19 cellular contexts compared by ENCODE assay signal in genomic region chr1:116428600-116428999, GRCh38. TPM values are rescaled to one million over a fixed set of nuclear protein-coding genes. Genes with fewer than 3 reads are reported as not detected.
DNase-seq lines count a peak whose midpoint lies in the region; ATAC-seq, FAIRE-seq and TF ChIP-seq lines count a peak whose summit lies in the region.
"Had no signal": no experiment of that assay in that cellular context is flagged by ENCODE, and none has a peak within 500 bp of the region (broad histone marks: within the 10 kb centered on the region; RNA-seq: fewer than 3 reads in every experiment).

No MANE protein-coding gene starts in this region.

- H3K36me3 ChIP-seq in HepG2 (replicated peaks in 1 of 2; ENCODE audit: control insufficient read depth in 1 of 2, insufficient read depth in 2 of 2, low read length in 2 of 2) (no peaks in the 10 kb centered on the region), right lobe of liver (no peaks in the 10 kb centered on the region), K562 (ENCODE audit: control insufficient read depth, insufficient read depth, low read length) (no peaks in the 10 kb centered on the region), neural cell (ENCODE audit: insufficient read depth, low read length) (no peaks in the 10 kb centered on the region)
- H3K36me3 ChIP-seq: BE2C had no signal

- POLR2A ChIA-PET in HepG2 (lab: Yijun Ruan, JAX) = interaction anchor here (0.9 to 4.5 kb wide), 3 partner anchors 11 to 47 kb away, joined by 3 to 37 read pairs (median 9); no protein-coding TSS in a partner anchor
- POLR2A ChIA-PET in K562 (lab: Yijun Ruan, JAX) = interaction anchor here (0.6 to 2.6 kb wide), 6 partner anchors 9 to 189 kb away, joined by 3 to 13 read pairs (median 4); no protein-coding TSS in a partner anchor

- H2AFZ ChIP-seq in HepG2 (ENCODE audit: low read length) (peak overlapping the region; percentile 32), K562 (ENCODE audit: low read depth, low read length) (peak overlapping the region; percentile 63), neural cell (ENCODE audit: low read depth, low read length) (no peak overlapping the region)

- WGBS in HepG2 (ENCODE audit: low lambda C conversion rate) = 38% methylated on average over 7 of the region's 7 CpGs
- WGBS in right lobe of liver (ENCODE audit: insufficient coverage, low coverage, low lambda C conversion rate, missing lambda C conversion rate) = 78% methylated on average over 7 of the region's 7 CpGs
- 47% methylated on average over 7 of the region's 7 CpGs for WGBS in K562 (ENCODE audit: insufficient coverage, low coverage, missing lambda C conversion rate)

- H3K9me3 ChIP-seq in HepG2 (ENCODE audit: low read length) = no peaks in the 10 kb centered on the region
- H3K9me3 ChIP-seq in right lobe of liver = no peaks in the 10 kb centered on the region
- H3K9me3 ChIP-seq in K562 (replicated peaks; ENCODE audit: control insufficient read depth, insufficient read depth, low read depth, low read length) = no peaks in the 10 kb centered on the region
- H3K9me3 ChIP-seq in neural cell (ENCODE audit: low read length) = no peaks in the 10 kb centered on the region
- H3K9me3 ChIP-seq: BE2C had no signal

- H3K79me2 ChIP-seq in HepG2 (ENCODE audit: insufficient read depth, low read length) (no peaks in the 10 kb centered on the region), K562 (ENCODE audit: control insufficient read depth, insufficient read depth, low read length) (no peaks in the 10 kb centered on the region), neural cell (replicated peaks; ENCODE audit: insufficient read depth, low read length) (no peaks in the 10 kb centered on the region)

- no TSS peak for BruUV-seq in HepG2 (replicated peaks; lab: Mats Ljungman, UMichigan)
- BruUV-seq in K562 (replicated peaks; lab: Mats Ljungman, UMichigan) = no TSS peak

- ATAC-seq in HepG2 = peak; percentile 59
- ATAC-seq in right lobe of liver = no peak
- 0 out of 3 replicates have a peak, but pooled peaks have one; percentile 30 for ATAC-seq in K562
- no peak for ATAC-seq in HG02642 (IDR thresholded peaks at IDR 0.05; ENCODE audit: poor library complexity, unreplicated experiment)
- no peak for ATAC-seq in GM18868 (IDR thresholded peaks at IDR 0.05; ENCODE audit: unreplicated experiment)

- H3K9ac ChIP-seq in HepG2 (ENCODE audit: insufficient read depth, low read depth, low read length) (no peak overlapping the region), K562 (ENCODE audit: insufficient read depth in 1 of 2, low read depth in 2 of 2, low read length in 2 of 2) (no peak overlapping the region), neural cell (ENCODE audit: low read length) (no peak overlapping the region)

- H3K27ac ChIP-seq in HepG2 (ENCODE audit: extremely low read length, insufficient read depth, low read length) = no peak overlapping the region
- no peak overlapping the region for H3K27ac ChIP-seq in right lobe of liver
- no peak overlapping the region for H3K27ac ChIP-seq in K562 (ENCODE audit: extremely low read depth, low read depth, low read length)
- peak overlapping the region; percentile 50 for H3K27ac ChIP-seq in neural cell (ENCODE audit: low read length)

- TF ChIP-seq RAD21 in HepG2 (CRISPR knock-in tag; IDR thresholded peaks at IDR 0.05) = no peak
- TF ChIP-seq RAD21 in K562 (CRISPR knock-in tag; conservative IDR thresholded peaks at IDR 0.05 in 1 of 2, IDR thresholded peaks at IDR 0.05 in 1 of 2) = no peak
- no peak for TF ChIP-seq RAD21 in neural cell (conservative IDR thresholded peaks at IDR 0.05)

- CTCF ChIA-PET in HepG2 (lab: Yijun Ruan, JAX; ENCODE audit: low intra/inter-chr PET ratio, low total read pairs) (no interaction called here), K562 (lab: Yijun Ruan, JAX; ENCODE audit: low intra/inter-chr PET ratio) (no interaction called here)

- no peaks in the 10 kb centered on the region for H3K9me1 ChIP-seq in K562 (ENCODE audit: control insufficient read depth, insufficient read depth, low read length)

- H3K4me1 ChIP-seq in HepG2 (ENCODE audit: insufficient read depth, low read length) (peaks cover 43% of the 10 kb centered on the region), right lobe of liver (peaks cover 0 to 2% (median 0%) of the 10 kb centered on the region in 4 donors), K562 (replicated peaks in 1 of 2; ENCODE audit: control insufficient read depth in 2 of 2, insufficient read depth in 2 of 2, low read length in 2 of 2) (peaks cover 16 to 27% of the 10 kb centered on the region in 2 experiments; a peak in 4 of 5 replicates)

- H4K20me1 ChIP-seq in HepG2 (ENCODE audit: insufficient read depth, low read length) (no peaks in the 10 kb centered on the region), K562 (replicated peaks; ENCODE audit: control insufficient read depth, insufficient read depth, low read length) (no peaks in the 10 kb centered on the region), neural cell (ENCODE audit: insufficient read depth) (no peaks in the 10 kb centered on the region)

- no peaks in the 10 kb centered on the region for H3F3A ChIP-seq in neural cell (ENCODE audit: insufficient read depth, low read length, poor library complexity, severe bottlenecking)

- no peak overlapping the region for H3K4me3 ChIP-seq in HepG2 (replicated peaks in 1 of 3; ENCODE audit: insufficient read depth in 1 of 3, low read depth in 2 of 3, low read length in 3 of 3)
- no peak overlapping the region for H3K4me3 ChIP-seq in right lobe of liver
- H3K4me3 ChIP-seq in K562 = no peak overlapping the region
- no peak overlapping the region for H3K4me3 ChIP-seq in neural cell (ENCODE audit: low read length)

- no peak for FAIRE-seq in HepG2 (lab: Jason Lieb, UNC)
- FAIRE-seq in K562 (lab: Jason Lieb, UNC) = no peak
- FAIRE-seq: A204.1, G401.6, GM12891, H1 had no signal

- in situ Hi-C loops in HepG2 (cut with HindIII; ENCODE audit: extremely low pct_ligation_motif_present, low pct_unique_long_range_greater_than_20kb) (no loop called here), K562 (cut with MboI) (no loop called here)

- no peak for TF ChIP-seq EP300 in HepG2 (IDR thresholded peaks at IDR 0.05; ENCODE audit: low read depth in 2 of 2, low read length in 2 of 2)
- TF ChIP-seq EP300 in HepG2 (CRISPR knock-in tag; IDR thresholded peaks at IDR 0.05; ENCODE audit: borderline replicate concordance) = no peak
- TF ChIP-seq EP300 in K562 (IDR thresholded peaks at IDR 0.05; ENCODE audit: low read length) = no peak
- no peak for TF ChIP-seq EP300 in neural cell (conservative IDR thresholded peaks at IDR 0.05; ENCODE audit: poor library complexity, severe bottlenecking)

- TF ChIP-seq CTCF in HepG2 (CRISPR knock-in tag; IDR thresholded peaks at IDR 0.05) (no peak), right lobe of liver (IDR thresholded peaks at IDR 0.05) (no peak), K562 (IDR thresholded peaks at IDR 0.05 in 2 of 3, conservative IDR thresholded peaks at IDR 0.05 in 1 of 3; ENCODE audit: insufficient read depth in 2 of 3, low read depth in 1 of 3, low read length in 3 of 3) (no peak), neural cell (IDR thresholded peaks at IDR 0.05; ENCODE audit: poor library complexity, severe bottlenecking) (peak; percentile 33)

- TF ChIP-seq POLR2A in HepG2 (IDR thresholded peaks at IDR 0.05; ENCODE audit: insufficient read depth in 1 of 2, low read depth in 2 of 2, low read length in 2 of 2) (no peak), right lobe of liver (IDR thresholded peaks at IDR 0.05) (no peak), K562 (conservative IDR thresholded peaks at IDR 0.05) (no peak)

- H3K4me2 ChIP-seq in HepG2 (ENCODE audit: low read depth, low read length) = no peak overlapping the region
- H3K4me2 ChIP-seq in K562 (ENCODE audit: insufficient read depth, low read length) = no peak overlapping the region
- H3K4me2 ChIP-seq in neural cell (ENCODE audit: low read length) = no peak overlapping the region

- H3K9me2 ChIP-seq in neural cell (ENCODE audit: insufficient read depth, low read length) = no peaks in the 10 kb centered on the region

- no peaks in the 10 kb centered on the region for H3K27me3 ChIP-seq in HepG2 (ENCODE audit: control insufficient read depth in 1 of 2, insufficient read depth in 2 of 2, low read length in 2 of 2)
- H3K27me3 ChIP-seq in right lobe of liver = no peaks in the 10 kb centered on the region
- no peaks in the 10 kb centered on the region; a peak in 1 of 5 replicates for H3K27me3 ChIP-seq in K562 (ENCODE audit: control insufficient read depth in 2 of 2, insufficient read depth in 2 of 2, low read length in 2 of 2)
- H3K27me3 ChIP-seq in neural cell (ENCODE audit: insufficient read depth, low read depth, low read length) = no peaks in the 10 kb centered on the region
- H3K27me3 ChIP-seq: BE2C had no signal

- intact Hi-C loops in HepG2 (cut with micrococcal nuclease; ENCODE audit: unreplicated experiment) = no loop called here
- intact Hi-C loops in right lobe of liver (cut with DNase I) = no loop called here
- intact Hi-C loops in K562 (cut with micrococcal nuclease) = no loop called here

- DNase-seq in HepG2 (ENCODE audit: low spot score) (no peak), right lobe of liver (no peak), K562 (ENCODE audit: extremely low read depth in 1 of 4, low spot score in 3 of 4) (no peak)
- DNase-seq: ACHN; BE2C; C1 segment of cervical spinal cord; CD4-positive, CD25-positive, alpha-beta regulatory T cell; CD8-positive, alpha-beta memory T cell; COR-L47; DMS 273 treated with DMSO at 0.1 percent for 48 hours; DMS53; H9 had no signal

RNA-seq across cellular contexts. Expression of gene ATP1A1, which starts 55.6 kb away (rescaled TPM):
- total RNA-seq in HepG2 (2016; rRNA removed; fragmentation: Illumina TruSeq; extraction: Trizol) = 210 and 280 TPM in 2 replicates
- 60.3 and 83.4 TPM in 2 replicates for total RNA-seq in HepG2 (2016; cell fraction: cytosol; rRNA removed; fragmentation: Illumina TruSeq; extraction: Trizol; ENCODE audit: low read depth)
- total RNA-seq in HepG2 (2016; cell fraction: insoluble cytoplasmic fraction; rRNA removed; fragmentation: Illumina TruSeq; extraction: Trizol) = 183 and 291 TPM in 2 replicates
- 133 and 176 TPM in 2 replicates for total RNA-seq in HepG2 (2016; cell fraction: membrane; rRNA removed; fragmentation: Illumina TruSeq; extraction: Trizol)
- 383 and 432 TPM in 2 replicates for total RNA-seq in HepG2 (2016; cell fraction: nucleus; rRNA removed; fragmentation: Illumina TruSeq; extraction: Trizol)
- polyA plus RNA-seq in HepG2 (2011; rRNA removed) = 627 and 705 TPM in 2 replicates
- polyA plus RNA-seq in HepG2 (2011; cell fraction: cytosol; rRNA removed) = 735 and 774 TPM in 2 replicates
- 313 and 327 TPM in 2 replicates for polyA plus RNA-seq in HepG2 (2011; cell fraction: nucleus; rRNA removed)
- 467 and 657 TPM in 2 replicates for polyA plus RNA-seq in HepG2 (2012)
- 69.6 and 84.9 TPM in 2 replicates for polyA plus RNA-seq in HepG2 (2016; cell fraction: cytosol; fragmentation: Illumina TruSeq; extraction: Trizol; ENCODE audit: low read depth)
- 219 and 228 TPM in 2 replicates for polyA plus RNA-seq in HepG2 (2016; cell fraction: insoluble cytoplasmic fraction; fragmentation: Illumina TruSeq; extraction: Trizol; ENCODE audit: low read depth)
- 106 and 149 TPM in 2 replicates for polyA plus RNA-seq in HepG2 (2016; cell fraction: membrane; fragmentation: Illumina TruSeq; extraction: Trizol; ENCODE audit: low read depth)
- polyA plus RNA-seq in HepG2 (2016; cell fraction: nucleus; fragmentation: Illumina TruSeq; extraction: Trizol; ENCODE audit: insufficient read depth, low read depth) = 515 and 526 TPM in 2 replicates
- 367 and 928 TPM in 2 replicates for polyA minus RNA-seq in HepG2 (2011; rRNA and poly(A)+ RNA removed; ENCODE audit: low replicate concordance)
- 438 and 487 TPM in 2 replicates for polyA minus RNA-seq in HepG2 (2011; cell fraction: cytosol; rRNA and poly(A)+ RNA removed)
- 356 and 442 TPM in 2 replicates for polyA minus RNA-seq in HepG2 (2011; cell fraction: nucleus; rRNA and poly(A)+ RNA removed)
- total RNA-seq in right lobe of liver = 100 to 1,000 TPM in 5 of 6 experiments, 10 to 100 TPM in 1; 83.6 to 153 (median 121) TPM
- total RNA-seq in K562 (2011; cell fraction: chromatin; rRNA removed; ENCODE audit: low replicate concordance) = 725 and 867 TPM in 2 replicates
- total RNA-seq in K562 (2011; cell fraction: nucleolus; rRNA removed) = 1,035 and 1,106 TPM in 2 replicates
- 881 and 968 TPM in 2 replicates for total RNA-seq in K562 (2011; cell fraction: nucleoplasm; rRNA removed)
- total RNA-seq in K562 (2014; rRNA removed) = 234 and 262 TPM in 2 replicates
- total RNA-seq in K562 (2014; rRNA removed; fragmentation: Illumina TruSeq; extraction: Trizol) = 109 and 122 TPM in 2 replicates
- 99.3 and 103 TPM in 2 replicates for total RNA-seq in K562 (2015; rRNA removed; fragmentation: Illumina TruSeq; extraction: Trizol)
- 319 and 354 TPM in 2 replicates for total RNA-seq in K562 (2021)
- polyA plus RNA-seq in K562 (2011; rRNA removed) = 358 and 513 TPM in 2 replicates
- 378 and 399 TPM in 2 replicates for polyA plus RNA-seq in K562 (2011; cell fraction: cytosol; rRNA removed)
- polyA plus RNA-seq in K562 (2011; cell fraction: nucleus; rRNA removed) = 255 and 257 TPM in 2 replicates
- 185 and 295 TPM in 2 replicates for polyA plus RNA-seq in K562 (2012)
- 358 and 388 TPM in 2 replicates for polyA plus RNA-seq in K562 (2014; fragmentation: Illumina TruSeq; extraction: Trizol)
- 100 to 1,000 TPM; 113 to 135 TPM for polyA plus RNA-seq in K562 (2014; fragmentation: Nextera tagmentation; extraction: Ambion mirVana)
- polyA plus RNA-seq in K562 (2014; rRNA removed) = 261 and 293 TPM in 2 replicates
- 616 and 874 TPM in 2 replicates for polyA minus RNA-seq in K562 (2011; rRNA and poly(A)+ RNA removed)
- polyA minus RNA-seq in K562 (2011; cell fraction: cytosol; rRNA and poly(A)+ RNA removed) = 258 and 300 TPM in 2 replicates
- polyA minus RNA-seq in K562 (2011; cell fraction: nucleus; rRNA and poly(A)+ RNA removed) = 138 and 192 TPM in 2 replicates
- polyA plus RNA-seq in neural cell = 44.2 and 48.7 TPM in 2 replicates
- 73.2 and 82.5 TPM in 2 replicates for polyA minus RNA-seq in neural cell

Comparison
In these comparisons a context has a peak if more than half of its experiments do, and no peak if none do; other contexts are left out.
1. ATAC-seq: peak in HepG2 (single experiment) and K562 (single experiment); none in right lobe of liver (0 of 4), HG02642 (single experiment) and GM18868 (single experiment).